22 cellular contexts compared by ENCODE assay signal in the genomic region with DNA sequence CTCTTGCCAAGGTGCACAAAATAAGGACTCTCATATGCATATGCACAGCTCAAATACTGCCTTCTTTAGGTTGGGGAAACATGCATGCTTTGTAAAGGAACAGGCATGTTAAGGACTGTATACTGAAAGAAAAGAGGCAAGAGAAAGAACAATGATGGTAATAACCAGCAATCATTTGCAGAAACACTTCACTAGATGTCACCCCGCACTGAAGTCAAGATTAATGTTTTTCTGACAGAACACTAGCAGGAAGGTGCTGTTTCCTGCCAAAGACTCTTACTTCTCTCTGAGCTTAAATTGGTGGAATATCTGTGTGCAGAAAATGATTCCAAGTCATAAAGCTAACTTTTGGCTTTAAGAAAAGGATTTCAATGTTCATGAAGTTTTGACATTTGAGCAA. TPM values are rescaled to one million over a fixed set of nuclear protein-coding genes. Genes with fewer than 3 reads are reported as not detected.
DNase-seq lines count a peak whose midpoint lies in the region; ATAC-seq, FAIRE-seq and TF ChIP-seq lines count a peak whose summit lies in the region.
"Had no signal": no experiment of that assay in that cellular context is flagged by ENCODE, and none has a peak within 500 bp of the region (broad histone marks: within the 10 kb centered on the region; RNA-seq: fewer than 3 reads in every experiment).

No MANE protein-coding gene starts in this region.

- WGBS in SK-N-SH (ENCODE audit: low lambda C conversion rate): 74% methylated on average over 1 of the region's 1 CpG
- 89% methylated on average over 1 of the region's 1 CpG; no CpG with 5 or more reads in 1 of the 2 experiments for WGBS in H1 (ENCODE audit: extremely low coverage in 1 of 2, insufficient coverage in 1 of 2, insufficient read length in 1 of 2, insufficient replicate concordance in 2 of 2, low coverage in 1 of 2, low lambda C conversion rate in 2 of 2, missing lambda C conversion rate in 1 of 2), 2 experiments
- 58 to 62% methylated on average over 1 of the region's 1 CpG for whole genome bisulfite sequencing in thyroid gland, 2 donors

- no peaks in the 10 kb centered on the region for H3F3A ChIP-seq in SK-N-SH (replicated peaks; ENCODE audit: insufficient read depth)

- POLR2A ChIA-PET in SK-N-SH (lab: Yijun Ruan, JAX): no interaction called here
- POLR2A ChIA-PET in H1 (lab: Charles Lee; ENCODE audit: partially characterized antibody): no interaction called here

- no peak overlapping the region for H3K27ac ChIP-seq in SK-N-SH (ENCODE audit: low read depth in 2 of 2, low read length in 1 of 2)
- no peak overlapping the region for H3K27ac ChIP-seq in H1 (ENCODE audit: low read depth, low read length)
- no peak overlapping the region for H3K27ac ChIP-seq in thyroid gland
- H3K27ac ChIP-seq: HL-60, neural progenitor cell, psoas muscle, spleen had no signal

- H3K9me2 ChIP-seq in SK-N-SH: no peaks in the 10 kb centered on the region

- TF ChIP-seq CTCF in SK-N-SH (IDR thresholded peaks at IDR 0.05) (no peak), H1 (IDR thresholded peaks at IDR 0.05; ENCODE audit: control extremely low read depth in 1 of 3, insufficient read depth in 1 of 3, low read depth in 1 of 3, low read length in 3 of 3) (no peak), thyroid gland (IDR thresholded peaks at IDR 0.05) (peak in 4 of 6 experiments; percentile 8 to 40 (median 17))

- CTCF ChIA-PET in SK-N-SH (lab: Yijun Ruan, JAX) (interaction anchor here (0.9 to 3.0 kb wide), 10 partner anchors 9 to 424 kb away, joined by 3 to 9 read pairs (median 5); a partner anchor contains a TSS), H1 (lab: Charles Lee; ENCODE audit: partially characterized antibody) (interaction anchor here (0.8 to 1.5 kb wide), 2 partner anchors 15 to 33 kb away, joined by 3 to 4 read pairs; no protein-coding TSS in a partner anchor)

- H3K18ac ChIP-seq in H1 (ENCODE audit: extremely low read depth, low read length): no peak overlapping the region

- DNase-seq in SK-N-SH (no peak), NCI-H345 (lab: John Stamatoyannopoulos, UW) (peak; percentile 18), H1 (ENCODE audit: low read depth in 1 of 2, low spot score in 2 of 2) (no peak), thyroid gland (no peak), SKM-1 treated with dmso at 0.1 percent for 144 hours (lab: John Stamatoyannopoulos, UW; ENCODE audit: unreplicated experiment) (no peak)
- no peak for DNase-seq in activated CD4-positive, alpha-beta T cell treated with anti-CD3 and anti-CD28 coated beads, Interleukin-2, amount 50 U/mL, for 1 hour
- DNase-seq: activated CD4-positive, alpha-beta T cell treated with anti-CD3 and anti-CD28 coated beads, Interleukin-2, amount 50 U/mL, for 4 hours; DMS 273 treated with DMSO at 0.1 percent for 48 hours; IMR-90; MV-4-11; NCI-H2171 treated with DMSO at 0.1 percent for 48 hours; psoas muscle; spleen; T-cell had no signal

- H4K8ac ChIP-seq in H1 (ENCODE audit: extremely low read depth, insufficient read depth, low read length): no peak overlapping the region

- H4K91ac ChIP-seq in H1 (replicated peaks; ENCODE audit: insufficient read length, low read length): no peak overlapping the region

- H3K9me3 ChIP-seq in SK-N-SH: no peaks in the 10 kb centered on the region
- H3K9me3 ChIP-seq in H1 (ENCODE audit: insufficient read depth in 2 of 2, low read depth in 1 of 2, low read length in 1 of 2): no peaks in the 10 kb centered on the region
- no peaks in the 10 kb centered on the region for H3K9me3 ChIP-seq in thyroid gland
- H3K9me3 ChIP-seq: psoas muscle, spleen had no signal

- ATAC-seq in SK-N-SH treated with all-trans-retinoic acid at 6 μM for 48 hours: no peak
- ATAC-seq in activated CD4-positive, CD25-positive, alpha-beta regulatory T cell treated with anti-CD3 and anti-CD28 coated beads, Interleukin-2, amount 50 U/mL, for 24 hours: no peak
- ATAC-seq: esophagus mucosa, HCT116, left lobe of liver, psoas muscle, T-cell had no signal

- no peak overlapping the region for H3K56ac ChIP-seq in H1 (replicated peaks; ENCODE audit: insufficient read length, low read depth, low read length)

- no peak overlapping the region for H3K4me3 ChIP-seq in SK-N-SH (ENCODE audit: low read depth in 2 of 2, low read length in 1 of 2)
- H3K4me3 ChIP-seq in H1 (ENCODE audit: extremely low read depth in 1 of 4, insufficient read depth in 2 of 4, low read depth in 3 of 4, low read length in 4 of 4): no peak overlapping the region
- no peak overlapping the region for H3K4me3 ChIP-seq in thyroid gland (replicated peaks in 1 of 3)
- H3K4me3 ChIP-seq: neural progenitor cell, psoas muscle, spleen had no signal

- H3K9ac ChIP-seq in SK-N-SH (no peak overlapping the region), H1 (replicated peaks in 1 of 4; ENCODE audit: extremely low read depth in 1 of 4, low read depth in 3 of 4, low read length in 3 of 4) (no peak overlapping the region)
- H3K9ac ChIP-seq: neural progenitor cell had no signal

- no peak overlapping the region for H3K14ac ChIP-seq in H1 (ENCODE audit: insufficient read length)

- H2BK120ac ChIP-seq in H1 (replicated peaks; ENCODE audit: low read depth, low read length): no peak overlapping the region

- no peak overlapping the region for H2AFZ ChIP-seq in SK-N-SH (ENCODE audit: low read depth)
- H2AFZ ChIP-seq in H1 (ENCODE audit: low read length): 0 out of 2 replicates have a peak overlapping the region, but pooled peaks have one; percentile 52
- H2AFZ ChIP-seq: neural progenitor cell had no signal

- H3K27me3 ChIP-seq in SK-N-SH (ENCODE audit: insufficient read depth) (no peaks in the 10 kb centered on the region), H1 (replicated peaks in 1 of 4; ENCODE audit: control insufficient read depth in 3 of 4, extremely low read depth in 1 of 4, insufficient read depth in 3 of 4, low read length in 3 of 4) (no peaks in the 10 kb centered on the region), thyroid gland (no peaks in the 10 kb centered on the region)
- H3K27me3 ChIP-seq: neural progenitor cell, spleen had no signal

- H3K79me1 ChIP-seq in H1 (ENCODE audit: low read depth, low read length): no peaks in the 10 kb centered on the region

- peaks cover 0 to 10% of the 10 kb centered on the region in 2 experiments; a peak in 1 of 4 replicates for H3K4me1 ChIP-seq in SK-N-SH (ENCODE audit: control insufficient read depth in 1 of 2, insufficient read depth in 2 of 2, low read depth in 1 of 2, low read length in 1 of 2)
- H3K4me1 ChIP-seq in H1 (replicated peaks in 1 of 4; ENCODE audit: control insufficient read depth in 3 of 4, insufficient read depth in 4 of 4, low read length in 3 of 4): no peaks in the 10 kb centered on the region
- no peaks in the 10 kb centered on the region for H3K4me1 ChIP-seq in thyroid gland
- H3K4me1 ChIP-seq: neural progenitor cell, psoas muscle, spleen had no signal

- no peak overlapping the region for H2BK12ac ChIP-seq in H1 (ENCODE audit: low read depth, low read length)

- no peaks in the 10 kb centered on the region for H3K23me2 ChIP-seq in H1 (ENCODE audit: low read depth, low read length)

- H4K20me1 ChIP-seq in SK-N-SH (ENCODE audit: insufficient read depth): no peaks in the 10 kb centered on the region
- H4K20me1 ChIP-seq in H1 (replicated peaks in 1 of 2; ENCODE audit: control insufficient read depth in 1 of 2, insufficient read depth in 2 of 2, low read length in 2 of 2): no peaks in the 10 kb centered on the region

- no peaks in the 10 kb centered on the region for H3K79me2 ChIP-seq in SK-N-SH (ENCODE audit: insufficient read depth)
- no peaks in the 10 kb centered on the region for H3K79me2 ChIP-seq in H1 (ENCODE audit: control insufficient read depth in 1 of 2, insufficient read depth in 2 of 2, low read length in 2 of 2)

- no peak overlapping the region for H3K23ac ChIP-seq in H1 (ENCODE audit: insufficient read length)

- no peak overlapping the region for H3K4me2 ChIP-seq in SK-N-SH
- no peak overlapping the region for H3K4me2 ChIP-seq in H1 (ENCODE audit: insufficient read depth in 1 of 2, low read depth in 2 of 2, low read length in 2 of 2)
- H3K4me2 ChIP-seq: neural progenitor cell had no signal

- TF ChIP-seq EP300 in SK-N-SH (IDR thresholded peaks at IDR 0.05; ENCODE audit: borderline replicate concordance in 1 of 2, low read depth in 1 of 2, low read length in 1 of 2): no peak
- TF ChIP-seq EP300 in H1 (IDR thresholded peaks at IDR 0.05; ENCODE audit: borderline replicate concordance in 1 of 2, low read depth in 2 of 2, low read length in 2 of 2): no peak

- TF ChIP-seq RAD21 in SK-N-SH (IDR thresholded peaks at IDR 0.05; ENCODE audit: low read length): peak; percentile 44
- TF ChIP-seq RAD21 in H1 (IDR thresholded peaks at IDR 0.05 in 1 of 2, conservative IDR thresholded peaks at IDR 0.05 in 1 of 2; ENCODE audit: low read depth in 2 of 2, low read length in 2 of 2): no peak

- no peak overlapping the region for H2BK20ac ChIP-seq in H1 (ENCODE audit: low read length)

- no peaks in the 10 kb centered on the region for H3K36me3 ChIP-seq in SK-N-SH (replicated peaks in 1 of 2; ENCODE audit: control insufficient read depth in 1 of 2, insufficient read depth in 2 of 2, low read length in 1 of 2)
- H3K36me3 ChIP-seq in H1 (ENCODE audit: control insufficient read depth in 2 of 4, insufficient read depth in 4 of 4, low read length in 3 of 4): no peaks in the 10 kb centered on the region
- no peaks in the 10 kb centered on the region for H3K36me3 ChIP-seq in thyroid gland
- H3K36me3 ChIP-seq: neural progenitor cell, spleen had no signal

- no peak overlapping the region for H3K4ac ChIP-seq in H1 (replicated peaks; ENCODE audit: insufficient read length, low read depth, low read length)

- no peak overlapping the region for H2AK5ac ChIP-seq in H1 (ENCODE audit: low read depth, low read length)

- no peak for FAIRE-seq in H1 (lab: Jason Lieb, UNC)

- intact Hi-C loops in thyroid gland (cut with DNase I): no loop called here

- H2BK5ac ChIP-seq in H1 (ENCODE audit: low read depth, low read length): no peak overlapping the region

- no peak overlapping the region for H4K5ac ChIP-seq in H1 (ENCODE audit: insufficient read length, low read depth, low read length)

- H2BK15ac ChIP-seq in H1 (ENCODE audit: low read length): no peak overlapping the region

- TF ChIP-seq POLR2A in H1 (IDR thresholded peaks at IDR 0.05; ENCODE audit: control extremely low read depth in 1 of 2, low read depth in 2 of 2, low read length in 2 of 2): no peak
- no peak for TF ChIP-seq POLR2A in thyroid gland (IDR thresholded peaks at IDR 0.05)

RNA-seq across cellular contexts. Expression of a gene that starts 19.4 kb away (rescaled TPM):
- polyA plus RNA-seq in SK-N-SH (2012; rRNA removed) (1.0 and 2.4 TPM in 2 replicates), H1 (2011; rRNA removed) (0.61 and 1.3 TPM in 2 replicates)
- 1.9 and 2.8 TPM in 2 replicates for polyA plus RNA-seq in SK-N-SH (2012; cell fraction: cytosol; rRNA removed)
- 0.72 and 1.2 TPM in 2 replicates for polyA plus RNA-seq in SK-N-SH (2012; cell fraction: nucleus; rRNA removed)
- 6.5 and 6.7 TPM in 2 replicates for total RNA-seq in H1 (2021; fragmentation: NEBNext Ultra II Directional; extraction: Animal tissue kit (Norgen Biotek cat#: 25700))
- 1.4 TPM for polyA plus RNA-seq in H1 (2011; cell fraction: cytosol; rRNA removed)
- 1.8 TPM for polyA plus RNA-seq in H1 (2011; cell fraction: nucleus; rRNA removed)
- polyA plus RNA-seq in H1 (2012, experiment 1 of 2): 2.5 to 5.8 TPM (median 2.7 TPM) in 4 replicates
- 5.9 TPM for polyA plus RNA-seq in H1 (2012, experiment 2 of 2)
- 3.0 TPM for polyA plus RNA-seq in H1 (2013, experiment 1 of 2)
- 2.1 TPM for polyA plus RNA-seq in H1 (2013, experiment 2 of 2)
- polyA minus RNA-seq in H1 (2011; rRNA and poly(A)+ RNA removed): 12.1 and 13.0 TPM in 2 replicates
- 1.1 TPM for polyA minus RNA-seq in H1 (2011; cell fraction: cytosol; rRNA and poly(A)+ RNA removed)
- 17.9 TPM for polyA minus RNA-seq in H1 (2011; cell fraction: nucleus; rRNA and poly(A)+ RNA removed)
- 10 to 100 TPM in 2 of 4 donors, 1 to 10 TPM in 2; 6.0 to 16.5 (median 9.9) TPM for total RNA-seq in thyroid gland
- polyA plus RNA-seq: CD14-positive monocyte had no signal

Comparison
In these comparisons a context has a peak if more than half of its experiments do, and no peak if none do; other contexts are left out.
1. CTCF ChIP-seq: peak in thyroid gland (4 of 6); none in SK-N-SH (single experiment) and H1 (0 of 3).